In the genomic region with DNA sequence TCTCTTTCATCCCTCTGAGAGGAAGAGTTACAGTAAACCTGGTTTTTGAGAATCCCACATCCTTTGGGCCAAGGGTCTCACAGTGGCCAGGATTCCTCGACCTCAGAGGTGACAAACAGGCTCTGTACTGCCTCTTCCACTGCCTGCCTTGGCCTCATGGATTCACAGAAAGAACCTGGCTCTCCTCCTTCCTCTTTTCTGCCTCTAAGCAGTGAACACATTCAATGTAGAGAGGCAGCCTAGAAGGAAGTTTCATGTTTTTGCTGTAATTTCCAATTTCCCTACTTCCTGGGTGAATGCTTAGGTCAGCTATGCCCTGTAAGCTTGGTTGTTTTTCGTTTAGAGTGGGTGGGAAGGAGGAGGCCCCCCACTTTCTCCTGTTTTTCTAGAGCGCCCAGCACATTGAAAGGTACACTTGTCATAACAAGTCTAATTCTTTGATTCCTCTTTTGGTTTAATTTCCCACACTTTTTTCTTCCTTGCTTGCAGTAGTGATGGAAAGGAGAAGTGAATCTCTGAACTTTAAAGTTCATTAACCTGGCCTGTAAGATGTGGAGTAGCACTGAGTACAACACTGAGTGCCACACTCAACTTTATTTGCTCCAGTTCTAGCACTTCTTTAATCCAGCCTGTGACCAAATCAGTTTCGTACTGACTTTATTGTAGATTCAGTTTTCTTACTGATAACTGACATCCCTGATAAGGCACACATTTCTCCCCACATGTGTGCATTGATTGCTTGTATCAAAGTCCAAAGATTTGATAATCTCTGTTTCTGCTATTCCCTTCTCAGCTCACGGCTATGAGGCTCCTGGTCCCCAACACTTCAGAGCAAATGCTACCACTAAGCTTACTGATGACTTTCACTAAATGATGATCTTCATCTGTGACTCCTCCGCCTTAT, we compare ENCODE assay signal across 14 cellular contexts.
DNase-seq lines count a peak whose midpoint lies in the region; ATAC-seq and TF ChIP-seq lines count a peak whose summit lies in the region.
"Had no signal": no experiment of that assay in that cellular context is flagged by ENCODE, and none has a peak within 500 bp of the region (broad histone marks: within the 10 kb centered on the region; RNA-seq: fewer than 3 reads in every experiment).

No MANE protein-coding gene starts in this region.

- no peaks in the 10 kb centered on the region for H4K20me1 ChIP-seq in OCI-LY3 (ENCODE audit: insufficient read depth, low read length)

- H3K27ac ChIP-seq in heart left ventricle (peak overlapping the region in 2 of 12 donors; percentile 24 to 81), left ventricle myocardium inferior (replicated peaks) (no peak overlapping the region), OCI-LY3 (ENCODE audit: low read length) (no peak overlapping the region; the same call in 1 of the 2 replicates), right cardiac atrium (ENCODE audit: low read length) (no peak overlapping the region), upper lobe of left lung (peak overlapping the region in 3 of 4 donors; percentile 10 to 42 (median 36))
- H3K27ac ChIP-seq: tibial artery had no signal

- TF ChIP-seq POLR2A in heart left ventricle (IDR thresholded peaks at IDR 0.05) (no peak), upper lobe of left lung (IDR thresholded peaks at IDR 0.05) (no peak)

- WGBS in heart left ventricle, 4 donors = 65 to 87% (median 68%) methylated on average over 6 of the region's 6 CpGs
- WGBS in right cardiac atrium = 65% methylated on average over 6 of the region's 6 CpGs
- 67 to 77% methylated on average over 6 of the region's 6 CpGs for WGBS in upper lobe of left lung, 2 donors

- DNase-seq in heart left ventricle = no peak
- DNase-seq in left ventricle myocardium inferior = no peak
- DNase-seq in right cardiac atrium = no peak
- no peak for DNase-seq in upper lobe of left lung
- no peak for DNase-seq in midbrain (lab: John Stamatoyannopoulos, UW)
- DNase-seq in chondrocyte (ENCODE audit: low spot score) = no peak
- no peak for DNase-seq in T-helper 2 cell treated with Interferon-gamma antibody and Interleukin-4, amounts not matched to agents 5 μg/mL and 100 μg/mL, for 36 hours (ENCODE audit: low spot score)
- DNase-seq: activated T-cell treated with anti-CD3 and anti-CD28 coated beads for 4 hours; Calu3; NCI-H187; stimulated activated CD4-positive, alpha-beta T cell treated with anti-CD3 and anti-CD28 coated beads, Interleukin-12 subunit alpha, Interleukin-12 subunit beta, amount 100 ng/mL, for 4 hours; tibial artery had no signal

- no peak overlapping the region for H3K27ac Mint-ChIP-seq in chondrocyte (ENCODE audit: unreplicated experiment)
- no peak overlapping the region for H3K27ac Mint-ChIP-seq in T-helper 2 cell treated with Interferon-gamma antibody and Interleukin-4, amounts not matched to agents 5 μg/mL and 100 μg/mL, for 36 hours

- H3K4me1 ChIP-seq in heart left ventricle = peaks cover 0 to 65% (median 9%) of the 10 kb centered on the region in 12 donors
- peaks cover 15% of the 10 kb centered on the region for H3K4me1 ChIP-seq in left ventricle myocardium inferior
- peaks cover 47% of the 10 kb centered on the region for H3K4me1 ChIP-seq in OCI-LY3 (ENCODE audit: low read length)
- peaks cover 4% of the 10 kb centered on the region for H3K4me1 ChIP-seq in right cardiac atrium (ENCODE audit: control insufficient read depth, insufficient read depth, low read length)
- H3K4me1 ChIP-seq in upper lobe of left lung = peaks cover 12 to 27% (median 17%) of the 10 kb centered on the region in 4 donors

- ATAC-seq in heart left ventricle (peak in 3 of 4 donors; percentile 41 to 53 (median 51)), right cardiac atrium (peak; percentile 36 to 47), upper lobe of left lung (ENCODE audit: low FRiP score in 2 of 2) (peak in 1 of 2 donors; percentile 34)

- intact Hi-C loops in heart left ventricle (cut with DNase I) (loop anchor here in 1 of 10 donors (10.0 kb wide), 1 partner anchor 95 kb away; no protein-coding TSS in a partner anchor), left ventricle myocardium inferior (cut with micrococcal nuclease) (no loop called here), right cardiac atrium (cut with DNase I) (no loop called here)

- H3K4me3 Mint-ChIP-seq in chondrocyte (ENCODE audit: unreplicated experiment) = no peak overlapping the region
- no peak overlapping the region for H3K4me3 Mint-ChIP-seq in T-helper 2 cell treated with Interferon-gamma antibody and Interleukin-4, amounts not matched to agents 5 μg/mL and 100 μg/mL, for 36 hours

- TF ChIP-seq EP300 in upper lobe of left lung (IDR thresholded peaks at IDR 0.05) = no peak

- H3K27me3 ChIP-seq in heart left ventricle (no peaks in the 10 kb centered on the region), left ventricle myocardium inferior (ENCODE audit: low read depth) (no peaks in the 10 kb centered on the region), OCI-LY3 (ENCODE audit: low read depth, low read length) (no peaks in the 10 kb centered on the region), right cardiac atrium (ENCODE audit: control insufficient read depth, insufficient read depth) (no peaks in the 10 kb centered on the region), upper lobe of left lung (no peaks in the 10 kb centered on the region)
- H3K27me3 ChIP-seq: tibial artery had no signal

- no peak overlapping the region for H3K9ac ChIP-seq in OCI-LY3 (ENCODE audit: low read length)

- no peaks in the 10 kb centered on the region for H3K79me2 ChIP-seq in OCI-LY3 (ENCODE audit: low read length)

- H3K27me3 Mint-ChIP-seq in chondrocyte (ENCODE audit: low read depth) = peaks cover 8% of the 10 kb centered on the region
- no peaks in the 10 kb centered on the region for H3K27me3 Mint-ChIP-seq in T-helper 2 cell treated with Interferon-gamma antibody and Interleukin-4, amounts not matched to agents 5 μg/mL and 100 μg/mL, for 36 hours (ENCODE audit: low read depth)

- H3K9me3 ChIP-seq in heart left ventricle (no peaks in the 10 kb centered on the region), left ventricle myocardium inferior (replicated peaks) (no peaks in the 10 kb centered on the region), OCI-LY3 (ENCODE audit: insufficient read depth, low read length) (no peaks in the 10 kb centered on the region), right cardiac atrium (ENCODE audit: control insufficient read depth, low read length) (no peaks in the 10 kb centered on the region), upper lobe of left lung (no peaks in the 10 kb centered on the region)
- H3K9me3 ChIP-seq: tibial artery had no signal

- H3K36me3 ChIP-seq in heart left ventricle (no peaks in the 10 kb centered on the region), left ventricle myocardium inferior (no peaks in the 10 kb centered on the region), OCI-LY3 (replicated peaks; ENCODE audit: low read depth, low read length) (no peaks in the 10 kb centered on the region), upper lobe of left lung (no peaks in the 10 kb centered on the region)
- H3K36me3 ChIP-seq: tibial artery had no signal

- no peak overlapping the region for H2AFZ ChIP-seq in OCI-LY3 (ENCODE audit: low read depth, low read length)

- no peak overlapping the region for H3K4me3 ChIP-seq in heart left ventricle
- H3K4me3 ChIP-seq in left ventricle myocardium inferior = no peak overlapping the region
- no peak overlapping the region for H3K4me3 ChIP-seq in OCI-LY3 (ENCODE audit: low read length)
- H3K4me3 ChIP-seq in right cardiac atrium (ENCODE audit: low read length) = no peak overlapping the region
- H3K4me3 ChIP-seq in upper lobe of left lung = no peak overlapping the region
- H3K4me3 ChIP-seq: lung, tibial artery had no signal

- peaks cover 32% of the 10 kb centered on the region for H3K4me1 Mint-ChIP-seq in chondrocyte (ENCODE audit: low read depth)
- H3K4me1 Mint-ChIP-seq in T-helper 2 cell treated with Interferon-gamma antibody and Interleukin-4, amounts not matched to agents 5 μg/mL and 100 μg/mL, for 36 hours (ENCODE audit: low read depth) = peaks cover 30% of the 10 kb centered on the region

- H3K4me2 ChIP-seq in OCI-LY3 (ENCODE audit: low read length) = peak overlapping the region; percentile 43

- no peaks in the 10 kb centered on the region for H3K9me3 Mint-ChIP-seq in chondrocyte (ENCODE audit: low read depth)
- H3K9me3 Mint-ChIP-seq in T-helper 2 cell treated with Interferon-gamma antibody and Interleukin-4, amounts not matched to agents 5 μg/mL and 100 μg/mL, for 36 hours = peaks cover 18% of the 10 kb centered on the region

- no peaks in the 10 kb centered on the region for H3K36me3 Mint-ChIP-seq in chondrocyte (ENCODE audit: low read depth)
- peaks cover 9% of the 10 kb centered on the region for H3K36me3 Mint-ChIP-seq in T-helper 2 cell treated with Interferon-gamma antibody and Interleukin-4, amounts not matched to agents 5 μg/mL and 100 μg/mL, for 36 hours (ENCODE audit: low read depth)

- TF ChIP-seq CTCF in heart left ventricle (IDR thresholded peaks at IDR 0.05) (no peak), left ventricle myocardium inferior (IDR thresholded peaks at IDR 0.05; ENCODE audit: borderline replicate concordance) (no peak), OCI-LY3 (IDR thresholded peaks at IDR 0.05; ENCODE audit: low read depth, low read length) (no peak), upper lobe of left lung (IDR thresholded peaks at IDR 0.05) (no peak), chondrocyte (IDR thresholded peaks at IDR 0.05) (no peak)

Comparison
In these comparisons a context has a peak if more than half of its experiments do, and no peak if none do; other contexts are left out.
1. H3K27ac ChIP-seq: peak in upper lobe of left lung (3 of 4); none in left ventricle myocardium inferior (single experiment), OCI-LY3 (single experiment) and right cardiac atrium (single experiment).